21 cellular contexts compared by ENCODE assay signal in genomic region chr4:176882201-176882600, GRCh38.
"Had no signal": no experiment of that assay in that cellular context is flagged by ENCODE, and none has a peak within 500 bp of the region (broad histone marks: within the 10 kb centered on the region; RNA-seq: fewer than 3 reads in every experiment).

No MANE protein-coding gene starts in this region.

- ATAC-seq: left ventricle myocardium superior; mucosa of descending colon; naive thymus-derived CD4-positive, alpha-beta T cell had no signal

- H3K36me3 ChIP-seq: ascending aorta, cardiac muscle cell, pancreas, sigmoid colon, tibial nerve, vagina had no signal

- DNase-seq: activated CD4-positive, alpha-beta T cell treated with anti-CD3 and anti-CD28 coated beads for 1 hour; activated CD4-positive, alpha-beta T cell treated with anti-CD3 and anti-CD28 coated beads, Interleukin-2, amount 50 U/mL, for 48 hours; activated naive CD4-positive, alpha-beta T cell treated with anti-CD3 and anti-CD28 coated beads for 36 hours; activated T-cell treated with anti-CD3 and anti-CD28 coated beads, Interleukin-2, amount 50 U/mL, for 1 hour; dorsolateral prefrontal cortex; endodermal cell; glutamatergic neuron; hypothalamus; kidney glomerular epithelial cell; left ventricle myocardium superior; mucosa of descending colon; naive thymus-derived CD4-positive, alpha-beta T cell; pancreas; sigmoid colon; stimulated activated naive CD4-positive, alpha-beta T cell; T1000 had no signal

- FAIRE-seq: pancreas had no signal

- H3K9me3 ChIP-seq: ascending aorta, mucosa of descending colon, pancreas, sigmoid colon, tibial nerve, vagina had no signal

- H3K4me1 ChIP-seq: ascending aorta, pancreas, sigmoid colon, tibial nerve, vagina had no signal

- H3K4me3 ChIP-seq: ascending aorta, cardiac muscle cell, dorsolateral prefrontal cortex, mucosa of descending colon, pancreas, sigmoid colon, tibial nerve, vagina had no signal

- H3K27me3 ChIP-seq: ascending aorta, cardiac muscle cell, dorsolateral prefrontal cortex, pancreas, sigmoid colon, tibial nerve, vagina had no signal

- H3K27ac ChIP-seq: ascending aorta, cardiac muscle cell, dorsolateral prefrontal cortex, pancreas, sigmoid colon, tibial nerve, vagina, VCaP had no signal
